Comparison of ENCODE assay signal across 11 cellular contexts in the genomic region with DNA sequence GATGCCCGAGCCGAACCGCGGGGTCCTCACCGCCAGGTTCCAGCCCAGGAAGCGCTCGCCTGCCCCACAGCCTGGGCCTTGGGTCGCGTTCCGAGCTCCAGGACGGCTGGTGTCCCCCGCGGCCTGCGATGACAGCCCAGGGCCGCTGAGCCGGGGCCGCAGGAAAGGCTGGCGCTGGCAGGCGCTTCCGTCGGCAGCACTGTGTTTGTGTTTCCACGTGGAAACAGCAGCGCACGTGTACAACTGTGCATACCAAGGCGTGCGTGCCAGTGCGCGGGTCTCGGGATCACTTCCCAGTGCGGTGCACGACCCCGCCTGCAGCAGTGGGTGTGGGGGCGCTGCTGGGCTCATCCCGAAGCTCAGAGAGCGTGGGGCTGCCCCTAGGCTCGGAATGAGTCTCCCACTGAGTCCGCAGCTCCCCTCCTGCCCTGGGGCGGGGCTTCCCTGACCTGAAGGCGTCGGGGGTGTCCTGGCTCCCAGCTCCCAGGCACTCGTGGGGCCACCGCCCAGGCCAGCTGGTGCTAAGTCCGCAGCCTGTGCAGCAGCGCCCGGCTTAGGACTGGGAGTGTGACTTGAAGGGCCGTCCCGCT. TPM values are rescaled to one million over a fixed set of nuclear protein-coding genes. Genes with fewer than 3 reads are reported as not detected.
DNase-seq lines count a peak whose midpoint lies in the region; ATAC-seq and TF ChIP-seq lines count a peak whose summit lies in the region.
"Had no signal": no experiment of that assay in that cellular context is flagged by ENCODE, and none has a peak within 500 bp of the region (broad histone marks: within the 10 kb centered on the region; RNA-seq: fewer than 3 reads in every experiment).

No MANE protein-coding gene starts in this region.

- no peak overlapping the region for H3K4me3 Mint-ChIP-seq in stimulated activated naive B cell treated with anti-CD40 and anti-IgM and Interleukin-4, amounts not matched to agents 10 μg/mL and 1 μg/mL and 100 μg/mL, for 72 hours
- H3K4me3 Mint-ChIP-seq: type B pancreatic cell had no signal

- no peaks in the 10 kb centered on the region for H3K36me3 ChIP-seq in iPS-20b (ENCODE audit: insufficient read depth, low read depth, low read length)

- intact Hi-C loops in lower leg skin (cut with DNase I; ENCODE audit: low total_unique reads): no loop called here

- no peaks in the 10 kb centered on the region for H3K9me3 ChIP-seq in iPS-20b (ENCODE audit: insufficient read depth, low read depth, low read length)

- no peaks in the 10 kb centered on the region for H3K9me3 Mint-ChIP-seq in stimulated activated naive B cell treated with anti-CD40 and anti-IgM and Interleukin-4, amounts not matched to agents 10 μg/mL and 1 μg/mL and 100 μg/mL, for 72 hours
- H3K9me3 Mint-ChIP-seq: IgD-negative memory B cell, type B pancreatic cell had no signal

- ATAC-seq in HG02642 (IDR thresholded peaks at IDR 0.05; ENCODE audit: poor library complexity, unreplicated experiment) (peak; percentile 13), GM18502 (IDR thresholded peaks at IDR 0.05; ENCODE audit: poor library complexity, unreplicated experiment) (no peak), HG02588 (IDR thresholded peaks at IDR 0.05; ENCODE audit: unreplicated experiment) (no peak)
- peak; percentile 35 to 40 for ATAC-seq in stimulated activated naive B cell treated with anti-CD40 and anti-IgM and Interleukin-4, amounts not matched to agents 10 μg/mL and 1 μg/mL and 100 μg/mL, for 72 hours (replicated peaks)

- peak overlapping the region; percentile 9 for H3K27ac Mint-ChIP-seq in stimulated activated naive B cell treated with anti-CD40 and anti-IgM and Interleukin-4, amounts not matched to agents 10 μg/mL and 1 μg/mL and 100 μg/mL, for 72 hours
- H3K27ac Mint-ChIP-seq: IgD-negative memory B cell, type B pancreatic cell had no signal

- no peaks in the 10 kb centered on the region for H3K4me1 ChIP-seq in iPS-20b (ENCODE audit: insufficient read depth, low read length)

- TF ChIP-seq POLR2A in lower leg skin (IDR thresholded peaks at IDR 0.05): no peak

- H3K36me3 Mint-ChIP-seq in stimulated activated naive B cell treated with anti-CD40 and anti-IgM and Interleukin-4, amounts not matched to agents 10 μg/mL and 1 μg/mL and 100 μg/mL, for 72 hours: peaks cover 39 to 43% of the 10 kb centered on the region in 2 donors

- H3K27ac ChIP-seq in iPS-20b (ENCODE audit: low read length): no peak overlapping the region

- no peaks in the 10 kb centered on the region for H3K27me3 Mint-ChIP-seq in stimulated activated naive B cell treated with anti-CD40 and anti-IgM and Interleukin-4, amounts not matched to agents 10 μg/mL and 1 μg/mL and 100 μg/mL, for 72 hours
- H3K27me3 Mint-ChIP-seq: IgD-negative memory B cell, type B pancreatic cell had no signal

- peaks cover 9 to 23% of the 10 kb centered on the region in 2 donors for H3K4me1 Mint-ChIP-seq in stimulated activated naive B cell treated with anti-CD40 and anti-IgM and Interleukin-4, amounts not matched to agents 10 μg/mL and 1 μg/mL and 100 μg/mL, for 72 hours
- H3K4me1 Mint-ChIP-seq: IgD-negative memory B cell had no signal

- 59 to 64% methylated on average over 15 to 30 of the region's 47 CpGs for WGBS in lower leg skin, 2 donors

- no peak for TF ChIP-seq CTCF in lower leg skin (IDR thresholded peaks at IDR 0.05)

- DNase-seq in astrocyte of the hippocampus (ENCODE audit: low read depth, low spot score): peak; percentile 54
- DNase-seq in stimulated activated naive B cell treated with anti-CD40 and anti-IgM and Interleukin-4, amounts not matched to agents 10 μg/mL and 1 μg/mL and 100 μg/mL, for 72 hours: no peak
- DNase-seq in lower leg skin (ENCODE audit: low spot score in 2 of 2): no peak
- no peak for DNase-seq in DMS 273 treated with DMSO at 0.1 percent for 48 hours (lab: John Stamatoyannopoulos, UW)
- DNase-seq: SHP77 treated with DMSO at 0.1 percent for 48 hours had no signal

- H3K9ac ChIP-seq in iPS-20b (ENCODE audit: low read depth, low read length): peak overlapping the region; percentile 48; the same call in 1 of the 2 replicates

- H3K27me3 ChIP-seq in iPS-20b (ENCODE audit: insufficient read depth, low read length): no peaks in the 10 kb centered on the region

- peak overlapping the region; percentile 69 for H3K4me3 ChIP-seq in iPS-20b (ENCODE audit: low read length)
- H3K4me3 ChIP-seq in lower leg skin (ENCODE audit: low read depth, poor library complexity, severe bottlenecking): no peak overlapping the region

RNA-seq across cellular contexts. Expression of gene AP5Z1, which starts 17.2 kb away (rescaled TPM):
- total RNA-seq in lower leg skin: 10 to 100 TPM; 43.1 to 87.4 (median 61.3) TPM

Comparison
In these comparisons a context has a peak if more than half of its experiments do, and no peak if none do; other contexts are left out.
1. ATAC-seq: peak in HG02642 (single experiment) and stimulated activated naive B cell treated with anti-CD40 and anti-IgM and Interleukin-4, amounts not matched to agents 10 μg/mL and 1 μg/mL and 100 μg/mL, for 72 hours (2 of 2); none in GM18502 (single experiment) and HG02588 (single experiment).